In genomic region chr1:207077470-207078377, GRCh38 we compare ENCODE assay signal across 7 cellular contexts. TPM values are rescaled to one million over a fixed set of nuclear protein-coding genes. Genes with fewer than 3 reads are reported as not detected.
DNase-seq lines count a peak whose midpoint lies in the region; ATAC-seq and TF ChIP-seq lines count a peak whose summit lies in the region.

No MANE protein-coding gene starts in this region.

- H3K4me3 ChIP-seq in GM12875 (ENCODE audit: low read depth, low read length) (no peak overlapping the region), OCI-LY7 (ENCODE audit: low read depth, low read length, poor library complexity, severe bottlenecking) (no peak overlapping the region), epithelial cell of proximal tubule (ENCODE audit: low read depth, low read length) (no peak overlapping the region), suprapubic skin (no peak overlapping the region)

- H3K4me3 Mint-ChIP-seq in naive thymus-derived CD8-positive, alpha-beta T cell, result no peak overlapping the region

- 36% methylated on average over 6 of the region's 6 CpGs for WGBS in suprapubic skin

- peak; percentile 93 to 97 for ATAC-seq in naive thymus-derived CD8-positive, alpha-beta T cell

- no peaks in the 10 kb centered on the region for H3K4me1 ChIP-seq in OCI-LY7 (ENCODE audit: insufficient read depth, low read length, poor library complexity, severe bottlenecking)
- H3K4me1 ChIP-seq in suprapubic skin, result peaks cover 21% of the 10 kb centered on the region

- H3K27ac ChIP-seq in OCI-LY7 (ENCODE audit: low read depth, low read length, poor library complexity, severe bottlenecking) (no peak overlapping the region), suprapubic skin (no peak overlapping the region)

- H3K79me2 ChIP-seq in OCI-LY7 (ENCODE audit: insufficient read depth, low read depth, low read length), result no peaks in the 10 kb centered on the region

- H3K4me2 ChIP-seq in OCI-LY7 (ENCODE audit: low read length), result no peak overlapping the region

- peak; percentile 79 for TF ChIP-seq CTCF in GM12875 (IDR thresholded peaks at IDR 0.05; ENCODE audit: borderline replicate concordance, insufficient read depth, low read depth, low read length)
- TF ChIP-seq CTCF in OCI-LY7 (conservative IDR thresholded peaks at IDR 0.05; ENCODE audit: low read length), result peak; percentile 93
- peak; percentile 86 for TF ChIP-seq CTCF in epithelial cell of proximal tubule (conservative IDR thresholded peaks at IDR 0.05; ENCODE audit: low read depth, low read length)
- TF ChIP-seq CTCF in suprapubic skin (IDR thresholded peaks at IDR 0.05), result peak; percentile 79 to 87

- H3K9me3 ChIP-seq in OCI-LY7 (ENCODE audit: low read length) (no peaks in the 10 kb centered on the region), suprapubic skin (no peaks in the 10 kb centered on the region)

- DNase-seq in OCI-LY7 (ENCODE audit: low spot score) (peak; percentile 75), activated T-cell treated with anti-CD3 and anti-CD28 coated beads for 24 hours (ENCODE audit: low read depth) (peak; percentile 59), epithelial cell of proximal tubule (ENCODE audit: low read depth) (peak; percentile 20), suprapubic skin (ENCODE audit: low spot score in 2 of 2) (no peak)
- peak; percentile 26 to 84 (median 71) for DNase-seq in naive thymus-derived CD8-positive, alpha-beta T cell

- no peak for TF ChIP-seq POLR2A in suprapubic skin (IDR thresholded peaks at IDR 0.05)

- peaks cover 2 to 6% (median 4%) of the 10 kb centered on the region in 4 donors for H3K4me1 Mint-ChIP-seq in naive thymus-derived CD8-positive, alpha-beta T cell

- no peak overlapping the region for H2AFZ ChIP-seq in OCI-LY7 (ENCODE audit: low read length)

- H3K36me3 ChIP-seq in OCI-LY7 (ENCODE audit: insufficient read depth, low read length) (no peaks in the 10 kb centered on the region), suprapubic skin (peaks cover 9% of the 10 kb centered on the region)

- no peaks in the 10 kb centered on the region for H3K27me3 Mint-ChIP-seq in naive thymus-derived CD8-positive, alpha-beta T cell

- H3K27ac Mint-ChIP-seq in naive thymus-derived CD8-positive, alpha-beta T cell, result peak overlapping the region in 2 of 10 donors; percentile 17 to 49

- BruUV-seq in OCI-LY7 (replicated peaks; lab: Mats Ljungman, UMichigan), result no TSS peak

- intact Hi-C loops in OCI-LY7 (cut with micrococcal nuclease; ENCODE audit: unreplicated experiment), result loop anchor here (1.0 to 10.0 kb wide), 3 partner anchors 27 to 73 kb away; no protein-coding TSS in a partner anchor

- H3K27me3 ChIP-seq in suprapubic skin, result no peaks in the 10 kb centered on the region

- CTCF ChIA-PET in OCI-LY7 (lab: Charles Lee; ENCODE audit: unreplicated experiment), result no interaction called here

- peak; percentile 94 for TF ChIP-seq RAD21 in Ishikawa (IDR thresholded peaks at IDR 0.05; ENCODE audit: low read depth)

- no peaks in the 10 kb centered on the region for H3K9me3 Mint-ChIP-seq in naive thymus-derived CD8-positive, alpha-beta T cell

- H3K36me3 Mint-ChIP-seq in naive thymus-derived CD8-positive, alpha-beta T cell, result no peaks in the 10 kb centered on the region

- TF ChIP-seq EP300 in Ishikawa (IDR thresholded peaks at IDR 0.05; ENCODE audit: borderline replicate concordance) (no peak), suprapubic skin (IDR thresholded peaks at IDR 0.05) (no peak)

- H3K9me2 ChIP-seq in OCI-LY7 (ENCODE audit: insufficient read depth, low read length), result no peaks in the 10 kb centered on the region

- POLR2A ChIA-PET in OCI-LY7 (lab: Charles Lee), result interaction anchor here (0.6 to 2.3 kb wide), 2 partner anchors 25 kb away, joined by 3 to 6 read pairs; partner anchors contain the start of gene PFKFB2
- POLR2A ChIA-PET in naive thymus-derived CD8-positive, alpha-beta T cell (lab: Charles Lee), result no interaction called here

- no peaks in the 10 kb centered on the region for H4K20me1 ChIP-seq in OCI-LY7 (ENCODE audit: insufficient read depth, low read length)

TF ChIP-seq in Ishikawa, 13 proteins besides CTCF, POLR2A, EP300 and RAD21:
- TF ChIP-seq NFIC (IDR thresholded peaks at IDR 0.05), result no peak
- TF ChIP-seq CREB1 (IDR thresholded peaks at IDR 0.05; ENCODE audit: low read depth), result no peak
- no peak for TF ChIP-seq TAF1 (IDR thresholded peaks at IDR 0.05; ENCODE audit: low read depth)
- no peak for TF ChIP-seq REST (IDR thresholded peaks at IDR 0.05; ENCODE audit: low read depth)
- TF ChIP-seq MAX (IDR thresholded peaks at IDR 0.05), result no peak; the same call in 1 of the 2 replicates
- TF ChIP-seq CEBPB (IDR thresholded peaks at IDR 0.05), result no peak
- no peak for TF ChIP-seq YY1 (IDR thresholded peaks at IDR 0.05; ENCODE audit: low read depth)
- no peak for TF ChIP-seq TCF12 (IDR thresholded peaks at IDR 0.05; ENCODE audit: low read depth)
- TF ChIP-seq ZBTB7A (IDR thresholded peaks at IDR 0.05; ENCODE audit: low read depth), result no peak
- no peak for TF ChIP-seq EGR1 (IDR thresholded peaks at IDR 0.05)
- TF ChIP-seq FOXM1 (IDR thresholded peaks at IDR 0.05; ENCODE audit: borderline replicate concordance, low read depth), result no peak
- TF ChIP-seq TEAD4 (IDR thresholded peaks at IDR 0.05), result no peak
- TF ChIP-seq USF1 (IDR thresholded peaks at IDR 0.05), result no peak
TF ChIP-seq in Ishikawa: peak in this region for 0.

RNA-seq across cellular contexts. Expression of gene C4BPB, which starts 10.9 kb away (rescaled TPM):
- not detected in 2 replicates for total RNA-seq in OCI-LY7 (2014; rRNA removed; shearing (Covaris generic))
- total RNA-seq in OCI-LY7 (2022), result not detected in 2 replicates
- not detected in 2 replicates for total RNA-seq in epithelial cell of proximal tubule
- 1 to 10 TPM in 1 of 2 experiments, under 1 TPM in 1; 0.44 to 1.6 TPM for total RNA-seq in naive thymus-derived CD8-positive, alpha-beta T cell
- polyA plus RNA-seq in naive thymus-derived CD8-positive, alpha-beta T cell, result under 1 TPM in 1 of 3 donors, not detected in 2; 0.32 TPM
- 1 to 10 TPM in 1 of 4 donors, not detected in 3; 1.5 TPM for total RNA-seq in suprapubic skin

RNA-seq across cellular contexts. Expression of gene PFKFB2, which starts 24.6 kb away (rescaled TPM):
- 8.8 and 9.8 TPM in 2 replicates for total RNA-seq in OCI-LY7 (2014; rRNA removed; shearing (Covaris generic))
- 13.1 and 14.4 TPM in 2 replicates for total RNA-seq in OCI-LY7 (2022)
- total RNA-seq in epithelial cell of proximal tubule, result 3.8 and 5.1 TPM in 2 replicates
- total RNA-seq in naive thymus-derived CD8-positive, alpha-beta T cell, result 1 to 10 TPM; 4.7 to 6.5 TPM
- polyA plus RNA-seq in naive thymus-derived CD8-positive, alpha-beta T cell, result 1 to 10 TPM; 1.0 to 1.3 (median 1.1) TPM
- 10 to 100 TPM; 11.8 to 33.1 (median 17.1) TPM for total RNA-seq in suprapubic skin

RNA-seq across cellular contexts. Expression of gene C4BPA, which starts 26.3 kb away (rescaled TPM):
- not detected in 2 replicates for total RNA-seq in OCI-LY7 (2014; rRNA removed; shearing (Covaris generic))
- not detected in 2 replicates for total RNA-seq in OCI-LY7 (2022)
- not detected in 2 replicates for total RNA-seq in epithelial cell of proximal tubule
- not detected for total RNA-seq in naive thymus-derived CD8-positive, alpha-beta T cell
- polyA plus RNA-seq in naive thymus-derived CD8-positive, alpha-beta T cell, result not detected
- total RNA-seq in suprapubic skin, result 1 to 10 TPM in 1 of 4 donors, not detected in 3; 3.1 TPM

RNA-seq across cellular contexts. Expression of gene YOD1, which starts 26.7 kb away (rescaled TPM):
- 13.1 and 16.2 TPM in 2 replicates for total RNA-seq in OCI-LY7 (2014; rRNA removed; shearing (Covaris generic))
- total RNA-seq in OCI-LY7 (2022) (16.5 and 17.4 TPM in 2 replicates), epithelial cell of proximal tubule (6.7 TPM in 2 replicates), suprapubic skin (10 to 100 TPM; 20.4 to 63.6 (median 42.8) TPM)
- total RNA-seq in naive thymus-derived CD8-positive, alpha-beta T cell, result 10 to 100 TPM; 11.5 to 12.0 TPM
- 1 to 10 TPM in 1 of 3 donors, under 1 TPM in 2; 0.70 to 1.3 (median 0.90) TPM for polyA plus RNA-seq in naive thymus-derived CD8-positive, alpha-beta T cell

RNA-seq across cellular contexts. Expression of gene C1orf116, which starts 45.2 kb away (rescaled TPM):
- total RNA-seq in OCI-LY7 (2014; rRNA removed; shearing (Covaris generic)), result not detected in 2 replicates
- total RNA-seq in OCI-LY7 (2022) (not detected in 2 replicates), epithelial cell of proximal tubule (21.6 and 22.5 TPM in 2 replicates), suprapubic skin (10 to 100 TPM; 40.6 to 95.8 (median 77.6) TPM)
- total RNA-seq in naive thymus-derived CD8-positive, alpha-beta T cell, result under 1 TPM; 0.14 to 0.16 TPM
- not detected for polyA plus RNA-seq in naive thymus-derived CD8-positive, alpha-beta T cell

Comparison
In these comparisons a context has a peak if more than half of its experiments do, and no peak if none do; other contexts are left out.
1. DNase-seq: peak in OCI-LY7 (single experiment), activated T-cell treated with anti-CD3 and anti-CD28 coated beads for 24 hours (single experiment), epithelial cell of proximal tubule (single experiment) and naive thymus-derived CD8-positive, alpha-beta T cell (10 of 10); none in suprapubic skin (0 of 2).
2. Peak in every context shown above with its lines, with median percentiles within 50 percentile points of each other: CTCF ChIP-seq.